Comparison of ENCODE assay signal across 35 cellular contexts in genomic region chr2:200540793-200541192, GRCh38. TPM values are rescaled to one million over a fixed set of nuclear protein-coding genes. Genes with fewer than 3 reads are reported as not detected.
DNase-seq lines count a peak whose midpoint lies in the region; ATAC-seq, FAIRE-seq and TF ChIP-seq lines count a peak whose summit lies in the region.
"Had no signal": no experiment of that assay in that cellular context is flagged by ENCODE, and none has a peak within 500 bp of the region (broad histone marks: within the 10 kb centered on the region; RNA-seq: fewer than 3 reads in every experiment).

No MANE protein-coding gene starts in this region.

- no peak overlapping the region for H3K9ac ChIP-seq in HepG2 (ENCODE audit: insufficient read depth, low read depth, low read length)
- H3K9ac ChIP-seq: BLaER1; BLaER1 treated with 17β-estradiol and CSF1 and Interleukin-3, amounts not matched to agents 10 nM and 100 nM had no signal

- no peaks in the 10 kb centered on the region for H4K20me1 ChIP-seq in HepG2 (ENCODE audit: insufficient read depth, low read length)
- H4K20me1 ChIP-seq: BLaER1; BLaER1 treated with 17β-estradiol and CSF1 and Interleukin-3, amounts not matched to agents 10 nM and 100 nM had no signal

- no peaks in the 10 kb centered on the region for H3K27me3 Mint-ChIP-seq in activated CD8-positive, alpha-beta memory T cell treated with anti-CD3 and anti-CD28 coated beads, Interleukin-2, amount 10 ng/mL, durations not matched to agents 7 days and 5 days
- H3K27me3 Mint-ChIP-seq: B cell; CD4-positive, alpha-beta memory T cell; CD4-positive, alpha-beta T cell; CD4-positive, CD25-positive, alpha-beta regulatory T cell; CD8-positive, alpha-beta memory T cell had no signal

- no peak overlapping the region for H3K27ac ChIP-seq in HepG2 (ENCODE audit: extremely low read length, insufficient read depth, low read length)
- H3K27ac ChIP-seq in right lobe of liver: no peak overlapping the region
- H3K27ac ChIP-seq: 22Rv1; A549; BLaER1; BLaER1 treated with 17β-estradiol and CSF1 and Interleukin-3, amounts not matched to agents 10 nM and 100 nM; C4-2B had no signal

- H3K36me3 ChIP-seq in HepG2 (replicated peaks in 1 of 2; ENCODE audit: control insufficient read depth in 1 of 2, insufficient read depth in 2 of 2, low read length in 2 of 2) (peaks cover 7 to 67% of the 10 kb centered on the region in 2 experiments), right lobe of liver (peaks cover 0 to 2% (median 0%) of the 10 kb centered on the region in 4 donors), bronchial epithelial cell (ENCODE audit: control insufficient read depth, insufficient read depth, low read length) (peaks cover 3% of the 10 kb centered on the region)

- DNase-seq in activated CD8-positive, alpha-beta memory T cell treated with anti-CD3 and anti-CD28 coated beads, Interleukin-2, amount 10 ng/mL, durations not matched to agents 7 days and 5 days: no peak
- DNase-seq in activated CD8-positive, alpha-beta memory T cell treated with anti-CD3 and anti-CD28 coated beads for 24 hours: no peak
- DNase-seq in HepG2 (ENCODE audit: low spot score): no peak
- no peak for DNase-seq in right lobe of liver
- no peak for DNase-seq in bronchial epithelial cell (ENCODE audit: low read depth)
- DNase-seq: 8988T; ACHN; AML-193; BE2C; C1 segment of cervical spinal cord; Caco-2; Calu3; CD4-positive, alpha-beta memory T cell; CD4-positive, alpha-beta T cell; CD4-positive, CD25-positive, alpha-beta regulatory T cell; CD8-positive, alpha-beta memory T cell; CD8-positive, alpha-beta T cell; COR-L47; DMS 273 treated with DMSO at 0.1 percent for 48 hours; DMS153; DMS53; DMS79; DMS79 treated with DMSO at 0.1 percent for 48 hours; DND-41; EL had no signal

- no peak overlapping the region for H3K4me3 Mint-ChIP-seq in activated CD8-positive, alpha-beta memory T cell treated with anti-CD3 and anti-CD28 coated beads, Interleukin-2, amount 10 ng/mL, durations not matched to agents 7 days and 5 days
- H3K4me3 Mint-ChIP-seq: B cell; CD14-positive monocyte; CD4-positive, alpha-beta memory T cell; CD4-positive, alpha-beta T cell; CD4-positive, CD25-positive, alpha-beta regulatory T cell; CD8-positive, alpha-beta memory T cell; CD8-positive, alpha-beta T cell had no signal

- no peaks in the 10 kb centered on the region for H3K9me3 ChIP-seq in HepG2 (ENCODE audit: low read length)
- H3K9me3 ChIP-seq in right lobe of liver: no peaks in the 10 kb centered on the region
- H3K9me3 ChIP-seq: A549, BE2C, Caco-2 had no signal

- no peaks in the 10 kb centered on the region for H3K27me3 ChIP-seq in HepG2 (ENCODE audit: control insufficient read depth in 1 of 2, insufficient read depth in 2 of 2, low read length in 2 of 2)
- H3K27me3 ChIP-seq in right lobe of liver: no peaks in the 10 kb centered on the region
- no peaks in the 10 kb centered on the region for H3K27me3 ChIP-seq in bronchial epithelial cell (ENCODE audit: control insufficient read depth, insufficient read depth, low read length)
- H3K27me3 ChIP-seq: BE2C; BLaER1; BLaER1 treated with 17β-estradiol and CSF1 and Interleukin-3, amounts not matched to agents 10 nM and 100 nM had no signal

- no peak for TF ChIP-seq CTCF in HepG2 (CRISPR knock-in tag; IDR thresholded peaks at IDR 0.05)
- no peak for TF ChIP-seq CTCF in right lobe of liver (IDR thresholded peaks at IDR 0.05)
- no peak for TF ChIP-seq CTCF in bronchial epithelial cell (IDR thresholded peaks at IDR 0.05; ENCODE audit: insufficient read depth, low read length, severe bottlenecking)

- in situ Hi-C loops in HepG2 (cut with HindIII; ENCODE audit: extremely low pct_ligation_motif_present, low pct_unique_long_range_greater_than_20kb): no loop called here

- FAIRE-seq in HepG2 (lab: Jason Lieb, UNC) (no peak), bronchial epithelial cell (lab: Jason Lieb, UNC) (peak; percentile 52)
- FAIRE-seq: A204.1, A549, D721Med had no signal

- TF ChIP-seq POLR2A in HepG2 (IDR thresholded peaks at IDR 0.05; ENCODE audit: insufficient read depth in 1 of 2, low read depth in 2 of 2, low read length in 2 of 2) (no peak), right lobe of liver (IDR thresholded peaks at IDR 0.05) (no peak)

- CTCF ChIA-PET in activated CD8-positive, alpha-beta memory T cell treated with anti-CD3 and anti-CD28 coated beads, Interleukin-2, amount 10 ng/mL, durations not matched to agents 7 days and 5 days (lab: Charles Lee): no interaction called here
- CTCF ChIA-PET in HepG2 (lab: Yijun Ruan, JAX; ENCODE audit: low intra/inter-chr PET ratio, low total read pairs): no interaction called here

- no peaks in the 10 kb centered on the region for H3K79me2 ChIP-seq in HepG2 (ENCODE audit: insufficient read depth, low read length)

- H3K4me3 ChIP-seq in HepG2 (replicated peaks in 1 of 3; ENCODE audit: insufficient read depth in 1 of 3, low read depth in 2 of 3, low read length in 3 of 3) (no peak overlapping the region), right lobe of liver (no peak overlapping the region), bronchial epithelial cell (ENCODE audit: low read depth, low read length) (no peak overlapping the region)
- H3K4me3 ChIP-seq: A549; BLaER1; BLaER1 treated with 17β-estradiol and CSF1 and Interleukin-3, amounts not matched to agents 10 nM and 100 nM had no signal

- H2AFZ ChIP-seq in HepG2 (ENCODE audit: low read length): no peak overlapping the region

- no peaks in the 10 kb centered on the region for H3K4me1 Mint-ChIP-seq in activated CD8-positive, alpha-beta memory T cell treated with anti-CD3 and anti-CD28 coated beads, Interleukin-2, amount 10 ng/mL, durations not matched to agents 7 days and 5 days
- H3K4me1 Mint-ChIP-seq: B cell; CD14-positive monocyte; CD4-positive, alpha-beta memory T cell; CD4-positive, CD25-positive, alpha-beta regulatory T cell; CD8-positive, alpha-beta memory T cell had no signal

- H3K4me1 ChIP-seq in HepG2 (ENCODE audit: insufficient read depth, low read length): no peaks in the 10 kb centered on the region
- no peaks in the 10 kb centered on the region for H3K4me1 ChIP-seq in right lobe of liver
- H3K4me1 ChIP-seq: A549; BLaER1; BLaER1 treated with 17β-estradiol and CSF1 and Interleukin-3, amounts not matched to agents 10 nM and 100 nM; Caco-2 had no signal

- H3K4me2 ChIP-seq in HepG2 (ENCODE audit: low read depth, low read length): no peak overlapping the region
- H3K4me2 ChIP-seq: A549; BLaER1; BLaER1 treated with 17β-estradiol and CSF1 and Interleukin-3, amounts not matched to agents 10 nM and 100 nM had no signal

- peaks cover 2% of the 10 kb centered on the region for H3K9me3 Mint-ChIP-seq in activated CD8-positive, alpha-beta memory T cell treated with anti-CD3 and anti-CD28 coated beads, Interleukin-2, amount 10 ng/mL, durations not matched to agents 7 days and 5 days (ENCODE audit: low read depth)
- H3K9me3 Mint-ChIP-seq: CD8-positive, alpha-beta memory T cell; CD8-positive, alpha-beta T cell had no signal

- TF ChIP-seq EP300 in HepG2 (IDR thresholded peaks at IDR 0.05; ENCODE audit: low read depth in 2 of 2, low read length in 2 of 2): no peak
- TF ChIP-seq EP300 in HepG2 (CRISPR knock-in tag; IDR thresholded peaks at IDR 0.05; ENCODE audit: borderline replicate concordance): no peak

- TF ChIP-seq RAD21 in HepG2 (CRISPR knock-in tag; IDR thresholded peaks at IDR 0.05): no peak

- H3K27ac Mint-ChIP-seq in activated CD8-positive, alpha-beta memory T cell treated with anti-CD3 and anti-CD28 coated beads, Interleukin-2, amount 10 ng/mL, durations not matched to agents 7 days and 5 days: peak overlapping the region; percentile 3
- H3K27ac Mint-ChIP-seq: B cell; CD4-positive, alpha-beta memory T cell; CD4-positive, alpha-beta T cell; CD8-positive, alpha-beta T cell had no signal

- peaks cover 68% of the 10 kb centered on the region for H3K36me3 Mint-ChIP-seq in activated CD8-positive, alpha-beta memory T cell treated with anti-CD3 and anti-CD28 coated beads, Interleukin-2, amount 10 ng/mL, durations not matched to agents 7 days and 5 days

- POLR2A ChIA-PET in HepG2 (lab: Yijun Ruan, JAX): no interaction called here

- no peak for ATAC-seq in activated CD8-positive, alpha-beta memory T cell treated with anti-CD3 and anti-CD28 coated beads, Interleukin-2, amount 10 ng/mL, durations not matched to agents 7 days and 5 days
- ATAC-seq in HepG2 (no peak), right lobe of liver (no peak), GM18520 (IDR thresholded peaks at IDR 0.05; ENCODE audit: unreplicated experiment) (no peak)
- ATAC-seq: A549; CD8-positive, alpha-beta T cell had no signal

- no TSS peak for BruUV-seq in HepG2 (replicated peaks; lab: Mats Ljungman, UMichigan)

- intact Hi-C loops in HepG2 (cut with micrococcal nuclease; ENCODE audit: unreplicated experiment) (no loop called here), right lobe of liver (cut with DNase I) (no loop called here)

RNA-seq across cellular contexts. Expression of gene SGO2, which starts 14.8 kb away (rescaled TPM):
- total RNA-seq in activated CD8-positive, alpha-beta memory T cell treated with anti-CD3 and anti-CD28 coated beads, Interleukin-2, amount 10 ng/mL, durations not matched to agents 7 days and 5 days: 10 to 100 TPM; 39.7 to 52.5 TPM
- total RNA-seq in HepG2 (2016; rRNA removed; fragmentation: Illumina TruSeq; extraction: Trizol) (16.2 and 32.2 TPM in 2 replicates), right lobe of liver (1 to 10 TPM in 2 of 6 experiments, under 1 TPM in 4; 0.37 to 1.8 (median 0.92) TPM), bronchial epithelial cell (0.64 and 0.79 TPM in 2 replicates)
- total RNA-seq in HepG2 (2016; cell fraction: cytosol; rRNA removed; fragmentation: Illumina TruSeq; extraction: Trizol; ENCODE audit: low read depth): 1.1 and 1.4 TPM in 2 replicates
- total RNA-seq in HepG2 (2016; cell fraction: insoluble cytoplasmic fraction; rRNA removed; fragmentation: Illumina TruSeq; extraction: Trizol): 16.1 and 31.3 TPM in 2 replicates
- total RNA-seq in HepG2 (2016; cell fraction: membrane; rRNA removed; fragmentation: Illumina TruSeq; extraction: Trizol): 4.3 and 5.1 TPM in 2 replicates
- total RNA-seq in HepG2 (2016; cell fraction: nucleus; rRNA removed; fragmentation: Illumina TruSeq; extraction: Trizol): 26.7 and 28.5 TPM in 2 replicates
- 1.9 and 5.1 TPM in 2 replicates for polyA plus RNA-seq in HepG2 (2011; rRNA removed)
- polyA plus RNA-seq in HepG2 (2011; cell fraction: cytosol; rRNA removed): 1.2 and 1.3 TPM in 2 replicates
- polyA plus RNA-seq in HepG2 (2011; cell fraction: nucleus; rRNA removed): 2.6 and 2.7 TPM in 2 replicates
- 3.4 and 6.3 TPM in 2 replicates for polyA plus RNA-seq in HepG2 (2012)
- polyA plus RNA-seq in HepG2 (2016; cell fraction: cytosol; fragmentation: Illumina TruSeq; extraction: Trizol; ENCODE audit: low read depth): 0.41 and 0.43 TPM in 2 replicates
- 25.2 and 26.5 TPM in 2 replicates for polyA plus RNA-seq in HepG2 (2016; cell fraction: insoluble cytoplasmic fraction; fragmentation: Illumina TruSeq; extraction: Trizol; ENCODE audit: low read depth)
- polyA plus RNA-seq in HepG2 (2016; cell fraction: membrane; fragmentation: Illumina TruSeq; extraction: Trizol; ENCODE audit: low read depth): 1.2 TPM in 2 replicates
- polyA plus RNA-seq in HepG2 (2016; cell fraction: nucleus; fragmentation: Illumina TruSeq; extraction: Trizol; ENCODE audit: insufficient read depth, low read depth): 17.4 and 17.5 TPM in 2 replicates
- 0.84 and 3.3 TPM in 2 replicates for polyA minus RNA-seq in HepG2 (2011; rRNA and poly(A)+ RNA removed; ENCODE audit: low replicate concordance)
- polyA minus RNA-seq in HepG2 (2011; cell fraction: cytosol; rRNA and poly(A)+ RNA removed): 4.9 and 5.4 TPM in 2 replicates
- polyA minus RNA-seq in HepG2 (2011; cell fraction: nucleus; rRNA and poly(A)+ RNA removed): 26.2 and 43.8 TPM in 2 replicates

RNA-seq across cellular contexts. Expression of gene KCTD18, which starts 30.9 kb away (rescaled TPM):
- total RNA-seq in activated CD8-positive, alpha-beta memory T cell treated with anti-CD3 and anti-CD28 coated beads, Interleukin-2, amount 10 ng/mL, durations not matched to agents 7 days and 5 days: 10 to 100 TPM; 14.4 to 16.3 TPM
- total RNA-seq in HepG2 (2016; rRNA removed; fragmentation: Illumina TruSeq; extraction: Trizol) (7.0 and 7.1 TPM in 2 replicates), right lobe of liver (10 to 100 TPM in 1 of 6 experiments, 1 to 10 TPM in 5; 6.2 to 16.7 (median 7.3) TPM), bronchial epithelial cell (28.2 and 31.1 TPM in 2 replicates)
- total RNA-seq in HepG2 (2016; cell fraction: cytosol; rRNA removed; fragmentation: Illumina TruSeq; extraction: Trizol; ENCODE audit: low read depth): 1.9 and 2.4 TPM in 2 replicates
- 6.3 and 7.3 TPM in 2 replicates for total RNA-seq in HepG2 (2016; cell fraction: insoluble cytoplasmic fraction; rRNA removed; fragmentation: Illumina TruSeq; extraction: Trizol)
- total RNA-seq in HepG2 (2016; cell fraction: membrane; rRNA removed; fragmentation: Illumina TruSeq; extraction: Trizol): 7.3 and 8.3 TPM in 2 replicates
- 3.6 and 4.2 TPM in 2 replicates for total RNA-seq in HepG2 (2016; cell fraction: nucleus; rRNA removed; fragmentation: Illumina TruSeq; extraction: Trizol)
- polyA plus RNA-seq in HepG2 (2011; rRNA removed): 2.2 and 2.5 TPM in 2 replicates
- 1.6 and 2.3 TPM in 2 replicates for polyA plus RNA-seq in HepG2 (2011; cell fraction: cytosol; rRNA removed)
- 3.2 and 4.3 TPM in 2 replicates for polyA plus RNA-seq in HepG2 (2011; cell fraction: nucleus; rRNA removed)
- 2.8 and 4.9 TPM in 2 replicates for polyA plus RNA-seq in HepG2 (2012)
- polyA plus RNA-seq in HepG2 (2016; cell fraction: cytosol; fragmentation: Illumina TruSeq; extraction: Trizol; ENCODE audit: low read depth): 2.4 and 3.1 TPM in 2 replicates
- polyA plus RNA-seq in HepG2 (2016; cell fraction: insoluble cytoplasmic fraction; fragmentation: Illumina TruSeq; extraction: Trizol; ENCODE audit: low read depth): 5.9 and 8.3 TPM in 2 replicates
- polyA plus RNA-seq in HepG2 (2016; cell fraction: membrane; fragmentation: Illumina TruSeq; extraction: Trizol; ENCODE audit: low read depth): 5.6 TPM in 2 replicates
- 5.0 and 6.2 TPM in 2 replicates for polyA plus RNA-seq in HepG2 (2016; cell fraction: nucleus; fragmentation: Illumina TruSeq; extraction: Trizol; ENCODE audit: insufficient read depth, low read depth)
- 0.42 and 0.86 TPM in 2 replicates for polyA minus RNA-seq in HepG2 (2011; rRNA and poly(A)+ RNA removed; ENCODE audit: low replicate concordance)
- polyA minus RNA-seq in HepG2 (2011; cell fraction: cytosol; rRNA and poly(A)+ RNA removed): 2.0 and 2.1 TPM in 2 replicates
- 4.0 and 4.1 TPM in 2 replicates for polyA minus RNA-seq in HepG2 (2011; cell fraction: nucleus; rRNA and poly(A)+ RNA removed)

RNA-seq across cellular contexts. Expression of gene AOX1, which starts 45.0 kb away (rescaled TPM):
- under 1 TPM in 1 of 2 experiments, not detected in 1; 0.20 TPM for total RNA-seq in activated CD8-positive, alpha-beta memory T cell treated with anti-CD3 and anti-CD28 coated beads, Interleukin-2, amount 10 ng/mL, durations not matched to agents 7 days and 5 days
- total RNA-seq in HepG2 (2016; rRNA removed; fragmentation: Illumina TruSeq; extraction: Trizol): 18.0 and 27.5 TPM in 2 replicates
- 2.9 and 3.1 TPM in 2 replicates for total RNA-seq in HepG2 (2016; cell fraction: cytosol; rRNA removed; fragmentation: Illumina TruSeq; extraction: Trizol; ENCODE audit: low read depth)
- 16.9 and 27.1 TPM in 2 replicates for total RNA-seq in HepG2 (2016; cell fraction: insoluble cytoplasmic fraction; rRNA removed; fragmentation: Illumina TruSeq; extraction: Trizol)
- total RNA-seq in HepG2 (2016; cell fraction: membrane; rRNA removed; fragmentation: Illumina TruSeq; extraction: Trizol): 5.6 and 7.9 TPM in 2 replicates
- 11.2 and 11.3 TPM in 2 replicates for total RNA-seq in HepG2 (2016; cell fraction: nucleus; rRNA removed; fragmentation: Illumina TruSeq; extraction: Trizol)
- polyA plus RNA-seq in HepG2 (2011; rRNA removed): 9.2 and 18.9 TPM in 2 replicates
- polyA plus RNA-seq in HepG2 (2011; cell fraction: cytosol; rRNA removed): 9.0 and 14.2 TPM in 2 replicates
- polyA plus RNA-seq in HepG2 (2011; cell fraction: nucleus; rRNA removed): 6.6 and 14.0 TPM in 2 replicates
- 12.6 and 15.2 TPM in 2 replicates for polyA plus RNA-seq in HepG2 (2012)
- polyA plus RNA-seq in HepG2 (2016; cell fraction: cytosol; fragmentation: Illumina TruSeq; extraction: Trizol; ENCODE audit: low read depth): 0.95 and 1.1 TPM in 2 replicates
- 21.2 and 21.7 TPM in 2 replicates for polyA plus RNA-seq in HepG2 (2016; cell fraction: insoluble cytoplasmic fraction; fragmentation: Illumina TruSeq; extraction: Trizol; ENCODE audit: low read depth)
- polyA plus RNA-seq in HepG2 (2016; cell fraction: membrane; fragmentation: Illumina TruSeq; extraction: Trizol; ENCODE audit: low read depth): 2.7 and 3.3 TPM in 2 replicates
- 8.2 and 9.7 TPM in 2 replicates for polyA plus RNA-seq in HepG2 (2016; cell fraction: nucleus; fragmentation: Illumina TruSeq; extraction: Trizol; ENCODE audit: insufficient read depth, low read depth)
- polyA minus RNA-seq in HepG2 (2011; rRNA and poly(A)+ RNA removed; ENCODE audit: low replicate concordance): 9.0 and 94.3 TPM in 2 replicates
- 16.3 and 44.6 TPM in 2 replicates for polyA minus RNA-seq in HepG2 (2011; cell fraction: cytosol; rRNA and poly(A)+ RNA removed)
- polyA minus RNA-seq in HepG2 (2011; cell fraction: nucleus; rRNA and poly(A)+ RNA removed): 6.7 and 17.2 TPM in 2 replicates
- total RNA-seq in right lobe of liver: 1,000 to 10,000 TPM in 3 of 6 experiments, 100 to 1,000 TPM in 3; 524 to 1,747 (median 931) TPM
- total RNA-seq in bronchial epithelial cell: 8.4 and 15.7 TPM in 2 replicates
- total RNA-seq: B cell; CD4-positive, alpha-beta memory T cell; CD4-positive, alpha-beta T cell; CD4-positive, CD25-positive, alpha-beta regulatory T cell; CD8-positive, alpha-beta memory T cell; CD8-positive, alpha-beta T cell had no signal
- polyA plus RNA-seq: CD14-positive monocyte; CD4-positive, alpha-beta memory T cell; CD4-positive, CD25-positive, alpha-beta regulatory T cell had no signal

Comparison
In these comparisons a context has a peak if more than half of its experiments do, and no peak if none do; other contexts are left out.
1. RNA of gene AOX1, which starts 45.0 kb away (total RNA-seq): 524 to 1,747 TPM in right lobe of liver; 2.9 to 27.5 TPM in HepG2, 8.4 to 15.7 TPM in bronchial epithelial cell and 0.20 TPM in activated CD8-positive, alpha-beta memory T cell treated with anti-CD3 and anti-CD28 coated beads, Interleukin-2, amount 10 ng/mL, durations not matched to agents 7 days and 5 days; every median in the first group is over 10 times any median in the second.